In genomic region chr2:177618270-177619253, GRCh38 we compare ENCODE assay signal across 8 cellular contexts.
DNase-seq lines count a peak whose midpoint lies in the region; ATAC-seq and TF ChIP-seq lines count a peak whose summit lies in the region.

No MANE protein-coding gene starts in this region.

- H3K79me1 ChIP-seq in trophoblast cell (ENCODE audit: low read length): peaks cover 5% of the 10 kb centered on the region

- H2AFZ ChIP-seq in trophoblast cell (ENCODE audit: insufficient read depth, low read length, poor library complexity): peak overlapping the region; percentile 95

- peaks cover 0 to 9% (median 0%) of the 10 kb centered on the region in 12 donors for H3K9me3 ChIP-seq in heart left ventricle
- no peaks in the 10 kb centered on the region for H3K9me3 ChIP-seq in trophoblast cell (ENCODE audit: insufficient read depth, low read depth, low read length)
- no peaks in the 10 kb centered on the region for H3K9me3 ChIP-seq in transverse colon

- peak overlapping the region; percentile 70 for H2BK120ac ChIP-seq in trophoblast cell (ENCODE audit: insufficient read depth, low read length, poor library complexity)

- H2BK12ac ChIP-seq in trophoblast cell (ENCODE audit: low read length): no peak overlapping the region

- H3K14ac ChIP-seq in trophoblast cell (ENCODE audit: low read length): peak overlapping the region; percentile 57

- peak overlapping the region; percentile 85 for H4K8ac ChIP-seq in trophoblast cell (ENCODE audit: low read depth, low read length)

- DNase-seq in GM12865 (ENCODE audit: low read depth): peak; percentile 92
- DNase-seq in NCI-H128 (lab: John Stamatoyannopoulos, UW; ENCODE audit: unreplicated experiment): peak; percentile 60
- DNase-seq in SW 1271 (lab: John Stamatoyannopoulos, UW): peak; percentile 66 to 93
- DNase-seq in heart left ventricle: peak; percentile 91 to 96 (median 93)
- peak; percentile 81 to 94 for DNase-seq in trophoblast cell
- peak; percentile 92 for DNase-seq in transverse colon

- 2 to 4% (median 3%) methylated on average over 71 to 75 of the region's 76 CpGs for WGBS in adipose tissue, 3 donors
- WGBS in heart left ventricle, 4 donors: 1 to 4% (median 2%) methylated on average over 52 to 76 of the region's 76 CpGs
- no CpG with 5 or more reads among the region's 76 CpGs for WGBS in trophoblast cell (ENCODE audit: extremely low coverage, insufficient coverage, insufficient read length)
- WGBS in transverse colon (ENCODE audit: low coverage in 1 of 2), 2 donors: 0 to 5% methylated on average over 23 to 73 of the region's 76 CpGs

- no peaks in the 10 kb centered on the region for H3K36me3 ChIP-seq in heart left ventricle
- H3K36me3 ChIP-seq in trophoblast cell (ENCODE audit: control insufficient read depth in 1 of 2, insufficient read depth in 2 of 2, low read length in 2 of 2): no peaks in the 10 kb centered on the region
- no peaks in the 10 kb centered on the region for H3K36me3 ChIP-seq in transverse colon

- ATAC-seq in HG02678 (IDR thresholded peaks at IDR 0.05; ENCODE audit: unreplicated experiment) (peak; percentile 96), heart left ventricle (peak; percentile 96 to 99 (median 98))

- peaks cover 2% of the 10 kb centered on the region for H3K79me2 ChIP-seq in trophoblast cell (ENCODE audit: control insufficient read depth, insufficient read depth, low read length, poor library complexity)

- H3K27me3 ChIP-seq in heart left ventricle (no peaks in the 10 kb centered on the region), trophoblast cell (ENCODE audit: insufficient read depth, low read length) (no peaks in the 10 kb centered on the region), transverse colon (no peaks in the 10 kb centered on the region)

- peak overlapping the region; percentile 93 for H2BK5ac ChIP-seq in trophoblast cell (ENCODE audit: low read depth, low read length, poor library complexity)

- no peak for TF ChIP-seq EP300 in transverse colon (IDR thresholded peaks at IDR 0.05; ENCODE audit: low read depth)

- H3K4ac ChIP-seq in trophoblast cell (ENCODE audit: low read depth, low read length): no peak overlapping the region

- H3K18ac ChIP-seq in trophoblast cell (ENCODE audit: low read length): peak overlapping the region; percentile 63

- H4K12ac ChIP-seq in trophoblast cell (ENCODE audit: low read depth, low read length): peak overlapping the region; percentile 76

- H3K27ac ChIP-seq in adipose tissue (ENCODE audit: low read depth, low read length) (peak overlapping the region; percentile 70), heart left ventricle (peak overlapping the region; percentile 92 to 100 (median 97)), trophoblast cell (ENCODE audit: low read depth, low read length) (peak overlapping the region; percentile 68), transverse colon (peak overlapping the region; percentile 90 to 98 (median 91))

- H3K9ac ChIP-seq in trophoblast cell (ENCODE audit: low read length): peak overlapping the region; percentile 97

- H3K4me1 ChIP-seq in heart left ventricle (peaks cover 0 to 19% (median 7%) of the 10 kb centered on the region in 12 donors), trophoblast cell (ENCODE audit: control insufficient read depth in 1 of 2, insufficient read depth in 2 of 2, low read length in 2 of 2) (peaks cover 0 to 5% of the 10 kb centered on the region in 2 experiments), transverse colon (peaks cover 0 to 8% (median 5%) of the 10 kb centered on the region in 4 donors)

- TF ChIP-seq CTCF in GM12865 (IDR thresholded peaks at IDR 0.05; ENCODE audit: insufficient read depth, low read depth, low read length, missing control alignments) (no peak), heart left ventricle (IDR thresholded peaks at IDR 0.05) (no peak), transverse colon (IDR thresholded peaks at IDR 0.05) (peak in 1 of 5 experiments; percentile 9)

- peak overlapping the region; percentile 70 for H3K4me2 ChIP-seq in trophoblast cell (ENCODE audit: low read length)

- intact Hi-C loops in heart left ventricle (cut with DNase I): loop anchor here in 2 of 10 donors (1.0 to 10.0 kb wide), 2 partner anchors 65 to 454 kb away; no protein-coding TSS in a partner anchor
- intact Hi-C loops in transverse colon (cut with DNase I; ENCODE audit: low total_unique reads): no loop called here

- H2AK5ac ChIP-seq in trophoblast cell (ENCODE audit: low read length): no peak overlapping the region

- H3K4me3 ChIP-seq in GM12865 (ENCODE audit: low read depth, low read length) (peak overlapping the region; percentile 91), heart left ventricle (peak overlapping the region; percentile 62 to 94 (median 72)), trophoblast cell (ENCODE audit: low read depth, low read length) (peak overlapping the region; percentile 94), transverse colon (peak overlapping the region; percentile 67 to 97 (median 75))

- in situ Hi-C loops in transverse colon (cut with MboI; ENCODE audit: low pct_ligation_motif_present in 1 of 4, low pct_unique_long_range_greater_than_20kb in 1 of 4, low sequenced_read_pairs in 3 of 4): loop anchor here (25.0 kb wide), 2 partner anchors 281 to 456 kb away; no protein-coding TSS in a partner anchor

- no peak overlapping the region for H3K23ac ChIP-seq in trophoblast cell (ENCODE audit: low read length)

- peak overlapping the region; percentile 96 for H4K91ac ChIP-seq in trophoblast cell (ENCODE audit: low read depth, low read length)

- TF ChIP-seq POLR2A in heart left ventricle (IDR thresholded peaks at IDR 0.05) (peak in 1 of 2 donors; percentile 50), transverse colon (IDR thresholded peaks at IDR 0.05) (peak; percentile 45)

Comparison
In these comparisons a context has a peak if more than half of its experiments do, and no peak if none do; other contexts are left out.
1. Peak in every context shown above with its lines: DNase-seq, ATAC-seq, H3K4me3 ChIP-seq and H3K27ac ChIP-seq.